10 cellular contexts compared by ENCODE assay signal in genomic region chr2:66555511-66556324, GRCh38.
DNase-seq lines count a peak whose midpoint lies in the region; ATAC-seq and TF ChIP-seq lines count a peak whose summit lies in the region.
"Had no signal": no experiment of that assay in that cellular context is flagged by ENCODE, and none has a peak within 500 bp of the region (broad histone marks: within the 10 kb centered on the region; RNA-seq: fewer than 3 reads in every experiment).

No MANE protein-coding gene starts in this region.

- no peaks in the 10 kb centered on the region for H3K9me3 Mint-ChIP-seq in WTC11
- no peaks in the 10 kb centered on the region for H3K9me3 Mint-ChIP-seq in activated naive CD4-positive, alpha-beta T cell treated with anti-CD3 and anti-CD28 coated beads, Interleukin-2, amount 10 ng/mL, durations not matched to agents 7 days and 5 days
- H3K9me3 Mint-ChIP-seq: T-helper 1 cell treated with Interleukin-12 subunit alpha and Interleukin-12 subunit beta and Interleukin-4 antibody, amounts not matched to agents 30 μg/mL and 1 μg/mL, for 36 hours had no signal

- H3K27ac ChIP-seq in SJCRH30 (peak overlapping the region; percentile 78), cardiac muscle cell (peak overlapping the region; percentile 83)

- peaks cover 10% of the 10 kb centered on the region for H3K4me1 Mint-ChIP-seq in WTC11
- H3K4me1 Mint-ChIP-seq in activated naive CD4-positive, alpha-beta T cell treated with anti-CD3 and anti-CD28 coated beads, Interleukin-2, amount 10 ng/mL, durations not matched to agents 7 days and 5 days = no peaks in the 10 kb centered on the region

- no peaks in the 10 kb centered on the region for H3K4me1 ChIP-seq in SJCRH30
- H3K4me1 ChIP-seq in cardiac muscle cell (ENCODE audit: low read depth) = peaks cover 36% of the 10 kb centered on the region

- H3K27me3 ChIP-seq in SJCRH30 (no peaks in the 10 kb centered on the region), cardiac muscle cell (no peaks in the 10 kb centered on the region)

- in situ Hi-C loops in G401 (cut with HindIII; ENCODE audit: low sequenced_read_pairs) = no loop called here

- POLR2A ChIA-PET in WTC11 (lab: Charles Lee) = interaction anchor here (0.6 kb wide), 1 partner anchor 10 kb away, joined by 3 read pairs; no protein-coding TSS in a partner anchor

- no peak overlapping the region for H3K27ac Mint-ChIP-seq in WTC11
- no peak overlapping the region for H3K27ac Mint-ChIP-seq in activated naive CD4-positive, alpha-beta T cell treated with anti-CD3 and anti-CD28 coated beads, Interleukin-2, amount 10 ng/mL, durations not matched to agents 7 days and 5 days
- H3K27ac Mint-ChIP-seq: T-helper 1 cell treated with Interleukin-12 subunit alpha and Interleukin-12 subunit beta and Interleukin-4 antibody, amounts not matched to agents 30 μg/mL and 1 μg/mL, for 36 hours had no signal

- TF ChIP-seq CTCF in cardiac muscle cell (IDR thresholded peaks at IDR 0.05; ENCODE audit: low read depth, low read length) (no peak), WTC11 (IDR thresholded peaks at IDR 0.05) (no peak)

- ATAC-seq in WTC11 = no peak
- ATAC-seq in GM18520 (IDR thresholded peaks at IDR 0.05; ENCODE audit: unreplicated experiment) = no peak

- H3K36me3 ChIP-seq in SJCRH30 (no peaks in the 10 kb centered on the region), cardiac muscle cell (peaks cover 6% of the 10 kb centered on the region)

- no peaks in the 10 kb centered on the region; the same call in 1 of the 2 replicates for H3K27me3 Mint-ChIP-seq in WTC11 (ENCODE audit: low read depth)
- peaks cover 5% of the 10 kb centered on the region for H3K27me3 Mint-ChIP-seq in activated naive CD4-positive, alpha-beta T cell treated with anti-CD3 and anti-CD28 coated beads, Interleukin-2, amount 10 ng/mL, durations not matched to agents 7 days and 5 days

- H3K36me3 Mint-ChIP-seq in WTC11 = no peaks in the 10 kb centered on the region
- no peaks in the 10 kb centered on the region for H3K36me3 Mint-ChIP-seq in activated naive CD4-positive, alpha-beta T cell treated with anti-CD3 and anti-CD28 coated beads, Interleukin-2, amount 10 ng/mL, durations not matched to agents 7 days and 5 days

- CTCF ChIA-PET in WTC11 (lab: Charles Lee) = interaction anchor here (1.5 kb wide), 1 partner anchor 32 kb away, joined by 3 read pairs; no protein-coding TSS in a partner anchor
- CTCF ChIA-PET in activated naive CD4-positive, alpha-beta T cell treated with anti-CD3 and anti-CD28 coated beads, Interleukin-2, amount 10 ng/mL, durations not matched to agents 7 days and 5 days (lab: Charles Lee) = no interaction called here

- DNase-seq in G401 (ENCODE audit: low spot score) (peak; percentile 65), SJCRH30 (peak; percentile 64 to 78), cardiac muscle cell (ENCODE audit: low read depth in 1 of 2, low spot score in 1 of 2) (peak in 1 of 2 donors; percentile 75), retina (peak; percentile 73), WTC11 (ENCODE audit: low spot score) (no peak), DMS 273 treated with DMSO at 0.1 percent for 48 hours (lab: John Stamatoyannopoulos, UW) (no peak)
- DNase-seq in activated naive CD4-positive, alpha-beta T cell treated with anti-CD3 and anti-CD28 coated beads, Interleukin-2, amount 10 ng/mL, durations not matched to agents 7 days and 5 days = no peak
- DNase-seq: cortex of kidney had no signal

- no peaks in the 10 kb centered on the region for H3K9me3 ChIP-seq in SJCRH30 (replicated peaks)
- H3K9me3 ChIP-seq in cardiac muscle cell (ENCODE audit: low read depth) = no peaks in the 10 kb centered on the region

- peak overlapping the region; percentile 63 for H3K4me3 ChIP-seq in SJCRH30
- H3K4me3 ChIP-seq in cardiac muscle cell = no peak overlapping the region

- no peak overlapping the region for H3K4me3 Mint-ChIP-seq in WTC11
- H3K4me3 Mint-ChIP-seq in activated naive CD4-positive, alpha-beta T cell treated with anti-CD3 and anti-CD28 coated beads, Interleukin-2, amount 10 ng/mL, durations not matched to agents 7 days and 5 days = no peak overlapping the region
- H3K4me3 Mint-ChIP-seq: T-helper 1 cell treated with Interleukin-12 subunit alpha and Interleukin-12 subunit beta and Interleukin-4 antibody, amounts not matched to agents 30 μg/mL and 1 μg/mL, for 36 hours had no signal

TF ChIP-seq in WTC11, 78 proteins besides CTCF, POLR2A, EP300 and RAD21:
- TF ChIP-seq NFE2L1 (CRISPR knock-in tag; IDR thresholded peaks at IDR 0.05) = no peak
TF ChIP-seq in WTC11: peak in this region for 0.

Comparison
In these comparisons a context has a peak if more than half of its experiments do, and no peak if none do; other contexts are left out.
1. DNase-seq: peak in G401 (single experiment), SJCRH30 (2 of 2) and retina (single experiment); none in WTC11 (single experiment), activated naive CD4-positive, alpha-beta T cell treated with anti-CD3 and anti-CD28 coated beads, Interleukin-2, amount 10 ng/mL, durations not matched to agents 7 days and 5 days (single experiment) and DMS 273 treated with DMSO at 0.1 percent for 48 hours (single experiment).